Comparison of ENCODE assay signal across 22 cellular contexts in genomic region chr19:31444931-31445330, GRCh38.
"Had no signal": no experiment of that assay in that cellular context is flagged by ENCODE, and none has a peak within 500 bp of the region (broad histone marks: within the 10 kb centered on the region; RNA-seq: fewer than 3 reads in every experiment).

No MANE protein-coding gene starts in this region.

- DNase-seq: activated CD4-positive, alpha-beta memory T cell treated with anti-CD3 and anti-CD28 coated beads for 36 hours; activated CD4-positive, alpha-beta T cell treated with anti-CD3 and anti-CD28 coated beads, Interleukin-2, amount 10 ng/mL, durations not matched to agents 7 days and 5 days; activated CD8-positive, alpha-beta memory T cell treated with anti-CD3 and anti-CD28 coated beads for 24 hours; activated effector memory CD4-positive, alpha-beta T cell treated with anti-CD3 and anti-CD28 coated beads, Interleukin-2, amount 50 U/mL, for 16 hours; activated naive CD4-positive, alpha-beta T cell treated with Interleukin-2 at 50 U/mL for 16 hours; activated naive CD8-positive, alpha-beta T cell treated with anti-CD3 and anti-CD28 coated beads, Interleukin-2, amount 50 U/mL, for 24 hours; activated T-cell treated with anti-CD3 and anti-CD28 coated beads, Interleukin-2, amount 50 U/mL, for 4 hours; amniotic stem cell; body of pancreas; MM.1S; NCI-H1105; NCI-H1436; NCI-H1694 treated with DMSO at 0.1 percent for 48 hours; NCI-H2029 treated with DMSO at 0.1 percent for 48 hours; NCI-H446; NCI-H524; Peyer's patch; SHP77 had no signal

- H3K36me3 ChIP-seq: ascending aorta, Peyer's patch had no signal

- H3K4me1 ChIP-seq: ascending aorta, body of pancreas, Peyer's patch had no signal

- H3K9me3 ChIP-seq: ascending aorta, body of pancreas, Peyer's patch had no signal

- H3K4me3 ChIP-seq: ascending aorta, body of pancreas, Peyer's patch had no signal

- H3K27ac ChIP-seq: ascending aorta, body of pancreas, Peyer's patch, RWPE1 had no signal

- ATAC-seq: activated CD4-positive, CD25-positive, alpha-beta regulatory T cell treated with anti-CD3 and anti-CD28 coated beads, Interleukin-2, amount 50 U/mL, for 24 hours; activated naive CD4-positive, alpha-beta T cell treated with anti-CD3 and anti-CD28 coated beads, Interleukin-2, amount 50 U/mL, for 72 hours; activated naive CD8-positive, alpha-beta T cell treated with anti-CD3 and anti-CD28 coated beads, Interleukin-2, amount 50 U/mL, for 24 hours; activated T-cell treated with anti-CD3 and anti-CD28 coated beads, Interleukin-2, amount 50 U/mL, for 4 hours; body of pancreas had no signal

- H3K27me3 ChIP-seq: ascending aorta, Peyer's patch had no signal
